ENCODE assay signal across 8 cellular contexts in the genomic region with DNA sequence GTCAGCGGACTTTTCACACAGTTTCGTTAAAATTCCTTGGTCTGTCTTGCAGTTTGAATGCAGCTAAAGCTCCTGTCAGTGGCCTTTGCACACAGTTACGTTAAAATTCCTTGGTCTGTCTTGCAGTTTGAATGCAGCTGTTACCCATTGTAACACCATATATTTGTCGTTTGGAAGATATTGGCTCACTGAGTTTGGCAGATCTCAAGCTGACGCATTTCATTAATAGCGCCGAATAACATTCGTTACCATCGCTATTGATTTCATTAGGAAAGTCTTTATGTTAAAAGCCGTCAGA. TPM values are rescaled to one million over a fixed set of nuclear protein-coding genes. Genes with fewer than 3 reads are reported as not detected.
A peak's percentile ranks its signal among the peaks of the same experiment; 100 is the strongest.
DNase-seq lines count a peak whose midpoint lies in the region; ATAC-seq and TF ChIP-seq lines count a peak whose summit lies in the region.

No MANE protein-coding gene starts in this region.

- H3K4me3 ChIP-seq in ascending aorta, result peak overlapping the region; percentile 84 to 88
- H3K4me3 ChIP-seq in tibial artery, result peak overlapping the region; percentile 69 to 93

- intact Hi-C loops in ascending aorta (cut with DNase I) (loop anchor here (2.0 kb wide), 2 partner anchors 49 to 87 kb away; a partner anchor contains a TSS), tibial artery (cut with DNase I; ENCODE audit: low total_unique reads) (no loop called here)

- no peak for DNase-seq in activated CD4-positive, alpha-beta T cell treated with anti-CD3 and anti-CD28 coated beads, Interleukin-2, amount 10 ng/mL, durations not matched to agents 7 days and 5 days
- no peak for DNase-seq in activated CD4-positive, alpha-beta T cell treated with anti-CD3 and anti-CD28 coated beads for 48 hours
- DNase-seq in ascending aorta (ENCODE audit: low spot score in 2 of 2), result no peak
- peak; percentile 53 for DNase-seq in left kidney (ENCODE audit: low read depth, low spot score)
- DNase-seq in tibial artery, result no peak
- no peak for DNase-seq in T-helper 9 cell
- no peak for DNase-seq in GF-D8 (lab: John Stamatoyannopoulos, UW)

- peaks cover 61% of the 10 kb centered on the region for H3K4me1 Mint-ChIP-seq in activated CD4-positive, alpha-beta T cell treated with anti-CD3 and anti-CD28 coated beads, Interleukin-2, amount 10 ng/mL, durations not matched to agents 7 days and 5 days

- H3K36me3 ChIP-seq in ascending aorta (no peaks in the 10 kb centered on the region), tibial artery (no peaks in the 10 kb centered on the region)

- H3K4me1 ChIP-seq in ascending aorta, result peaks cover 0 to 17% of the 10 kb centered on the region in 2 donors
- peaks cover 0 to 27% (median 13%) of the 10 kb centered on the region in 4 donors for H3K4me1 ChIP-seq in tibial artery

- POLR2A ChIA-PET in activated CD4-positive, alpha-beta T cell treated with anti-CD3 and anti-CD28 coated beads, Interleukin-2, amount 10 ng/mL, durations not matched to agents 7 days and 5 days (lab: Charles Lee), result no interaction called here

- peak overlapping the region; percentile 96 for H3K4me3 Mint-ChIP-seq in activated CD4-positive, alpha-beta T cell treated with anti-CD3 and anti-CD28 coated beads, Interleukin-2, amount 10 ng/mL, durations not matched to agents 7 days and 5 days

- H3K9me3 ChIP-seq in ascending aorta (no peaks in the 10 kb centered on the region), tibial artery (no peaks in the 10 kb centered on the region)

- TF ChIP-seq CTCF in ascending aorta (IDR thresholded peaks at IDR 0.05) (no peak), tibial artery (IDR thresholded peaks at IDR 0.05) (no peak)

- H3K36me3 Mint-ChIP-seq in activated CD4-positive, alpha-beta T cell treated with anti-CD3 and anti-CD28 coated beads, Interleukin-2, amount 10 ng/mL, durations not matched to agents 7 days and 5 days (ENCODE audit: low read depth), result no peaks in the 10 kb centered on the region

- ATAC-seq in GM18517 (IDR thresholded peaks at IDR 0.05; ENCODE audit: unreplicated experiment), result no peak

- no peak overlapping the region for H3K27ac Mint-ChIP-seq in activated CD4-positive, alpha-beta T cell treated with anti-CD3 and anti-CD28 coated beads, Interleukin-2, amount 10 ng/mL, durations not matched to agents 7 days and 5 days

- no peaks in the 10 kb centered on the region for H3K27me3 Mint-ChIP-seq in activated CD4-positive, alpha-beta T cell treated with anti-CD3 and anti-CD28 coated beads, Interleukin-2, amount 10 ng/mL, durations not matched to agents 7 days and 5 days

- no peaks in the 10 kb centered on the region for H3K9me3 Mint-ChIP-seq in activated CD4-positive, alpha-beta T cell treated with anti-CD3 and anti-CD28 coated beads, Interleukin-2, amount 10 ng/mL, durations not matched to agents 7 days and 5 days

- CTCF ChIA-PET in activated CD4-positive, alpha-beta T cell treated with anti-CD3 and anti-CD28 coated beads, Interleukin-2, amount 10 ng/mL, durations not matched to agents 7 days and 5 days (lab: Charles Lee), result interaction anchor here (1.4 kb wide), 1 partner anchor 82 kb away, joined by 3 read pairs; no protein-coding TSS in a partner anchor

- no peaks in the 10 kb centered on the region for H3K27me3 ChIP-seq in ascending aorta
- no peaks in the 10 kb centered on the region for H3K27me3 ChIP-seq in tibial artery

- H3K27ac ChIP-seq in ascending aorta (peak overlapping the region; percentile 73 to 84), tibial artery (peak overlapping the region; percentile 92 to 98)

RNA-seq across cellular contexts. Expression of a gene that starts 1.1 kb away (rescaled TPM):
- total RNA-seq in activated CD4-positive, alpha-beta T cell treated with anti-CD3 and anti-CD28 coated beads, Interleukin-2, amount 10 ng/mL, durations not matched to agents 7 days and 5 days, result 10 to 100 TPM; 57.2 to 63.2 TPM
- total RNA-seq in ascending aorta, result 39.8 TPM
